Comparison of ENCODE assay signal across 11 cellular contexts in the genomic region with DNA sequence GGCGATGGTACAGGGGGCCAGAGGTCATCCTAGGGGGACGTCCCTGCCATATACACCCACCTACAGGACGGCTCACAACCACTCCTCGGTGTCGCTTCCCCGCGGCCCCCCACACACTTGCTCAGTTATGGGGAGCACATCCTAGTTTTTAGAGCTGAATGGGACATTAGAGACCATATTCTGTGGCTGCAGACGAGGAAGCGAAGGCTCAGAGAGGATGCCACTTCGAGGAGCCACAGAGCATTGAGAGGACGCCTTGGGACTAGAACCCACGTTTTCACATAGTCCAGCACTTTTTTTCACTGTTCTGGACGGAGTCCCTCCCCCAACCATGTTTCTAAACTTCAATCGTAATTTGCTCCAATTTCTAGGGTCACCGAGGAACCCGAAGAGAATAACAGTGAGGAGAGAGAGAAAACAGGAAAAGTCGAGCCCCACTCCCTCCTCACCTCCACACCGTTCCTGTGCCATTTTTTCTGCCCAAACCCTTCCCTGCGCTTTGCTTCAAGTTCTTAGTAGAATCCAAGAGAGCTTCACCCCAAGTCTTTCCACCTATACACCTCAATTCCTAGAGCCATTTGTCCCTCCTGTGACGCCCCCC. TPM values are rescaled to one million over a fixed set of nuclear protein-coding genes. Genes with fewer than 3 reads are reported as not detected.
DNase-seq lines count a peak whose midpoint lies in the region; TF ChIP-seq lines count a peak whose summit lies in the region.
"Had no signal": no experiment of that assay in that cellular context is flagged by ENCODE, and none has a peak within 500 bp of the region (broad histone marks: within the 10 kb centered on the region; RNA-seq: fewer than 3 reads in every experiment).

No MANE protein-coding gene starts in this region.

- H3K4me3 Mint-ChIP-seq in activated T-helper 2 cell treated with anti-CD3 and anti-CD28 coated beads, Interferon-gamma antibody, Interleukin-2, Interleukin-4, amounts not matched to agents 10 μg/mL and 5 μg/mL and 100 μg/mL, durations not matched to agents 14 hours and 24 hours and 36 hours (ENCODE audit: low read depth): peak overlapping the region; percentile 51
- peak overlapping the region; percentile 86 for H3K4me3 Mint-ChIP-seq in nephron progenitor cell

- TF ChIP-seq CTCF in GM10266 (IDR thresholded peaks at IDR 0.05; ENCODE audit: control insufficient read depth, insufficient read depth, low read depth, missing control alignments) (no peak), nephron progenitor cell (IDR thresholded peaks at IDR 0.05) (no peak)

- H3K36me3 Mint-ChIP-seq in activated T-helper 2 cell treated with anti-CD3 and anti-CD28 coated beads, Interferon-gamma antibody, Interleukin-2, Interleukin-4, amounts not matched to agents 10 μg/mL and 5 μg/mL and 100 μg/mL, durations not matched to agents 14 hours and 24 hours and 36 hours (ENCODE audit: low read depth): no peaks in the 10 kb centered on the region
- H3K36me3 Mint-ChIP-seq in nephron progenitor cell (ENCODE audit: low read depth): no peaks in the 10 kb centered on the region

- H3K27ac Mint-ChIP-seq in activated T-helper 2 cell treated with anti-CD3 and anti-CD28 coated beads, Interferon-gamma antibody, Interleukin-2, Interleukin-4, amounts not matched to agents 10 μg/mL and 5 μg/mL and 100 μg/mL, durations not matched to agents 14 hours and 24 hours and 36 hours: no peak overlapping the region
- no peak overlapping the region for H3K27ac Mint-ChIP-seq in nephron progenitor cell

- DNase-seq in DMS79 treated with DMSO at 0.1 percent for 48 hours (lab: John Stamatoyannopoulos, UW): peak; percentile 77
- DNase-seq in DMS79 (lab: John Stamatoyannopoulos, UW): no peak
- peak; percentile 41 for DNase-seq in GM10266 (ENCODE audit: extremely low spot score)
- DNase-seq in activated T-helper 2 cell treated with anti-CD3 and anti-CD28 coated beads, Interferon-gamma antibody, Interleukin-2, Interleukin-4, amounts not matched to agents 10 μg/mL and 5 μg/mL and 100 μg/mL, durations not matched to agents 14 hours and 24 hours and 36 hours (ENCODE audit: low spot score): no peak
- DNase-seq in nephron progenitor cell: no peak
- no peak for DNase-seq in stimulated activated naive CD4-positive, alpha-beta T cell (lab: John Stamatoyannopoulos, UW)
- DNase-seq in NOMO-1 treated with dmso at 0.1 percent for 144 hours (lab: John Stamatoyannopoulos, UW; ENCODE audit: unreplicated experiment): no peak
- DNase-seq in SHP77 (lab: John Stamatoyannopoulos, UW): no peak
- DNase-seq: 8988T, GDM1 had no signal

- intact Hi-C loops in activated T-helper 2 cell treated with anti-CD3 and anti-CD28 coated beads, Interferon-gamma antibody, Interleukin-2, Interleukin-4, amounts not matched to agents 10 μg/mL and 5 μg/mL and 100 μg/mL, durations not matched to agents 14 hours and 24 hours and 36 hours (cut with micrococcal nuclease): no loop called here

- H3K9me3 Mint-ChIP-seq in activated T-helper 2 cell treated with anti-CD3 and anti-CD28 coated beads, Interferon-gamma antibody, Interleukin-2, Interleukin-4, amounts not matched to agents 10 μg/mL and 5 μg/mL and 100 μg/mL, durations not matched to agents 14 hours and 24 hours and 36 hours: no peaks in the 10 kb centered on the region
- H3K9me3 Mint-ChIP-seq in nephron progenitor cell: peaks cover under 1% of the 10 kb centered on the region

- peaks cover 81% of the 10 kb centered on the region for H3K27me3 Mint-ChIP-seq in activated T-helper 2 cell treated with anti-CD3 and anti-CD28 coated beads, Interferon-gamma antibody, Interleukin-2, Interleukin-4, amounts not matched to agents 10 μg/mL and 5 μg/mL and 100 μg/mL, durations not matched to agents 14 hours and 24 hours and 36 hours (ENCODE audit: low read depth)
- H3K27me3 Mint-ChIP-seq in nephron progenitor cell (ENCODE audit: low read depth, poor library complexity): peaks cover 100% of the 10 kb centered on the region

- H3K4me1 Mint-ChIP-seq in activated T-helper 2 cell treated with anti-CD3 and anti-CD28 coated beads, Interferon-gamma antibody, Interleukin-2, Interleukin-4, amounts not matched to agents 10 μg/mL and 5 μg/mL and 100 μg/mL, durations not matched to agents 14 hours and 24 hours and 36 hours (ENCODE audit: low read depth): peaks cover 37% of the 10 kb centered on the region
- peaks cover 38% of the 10 kb centered on the region for H3K4me1 Mint-ChIP-seq in nephron progenitor cell

RNA-seq across cellular contexts. Expression of a gene that starts 0.6 kb away (rescaled TPM):
- not detected in 2 replicates for total RNA-seq in activated T-helper 2 cell treated with anti-CD3 and anti-CD28 coated beads, Interferon-gamma antibody, Interleukin-2, Interleukin-4, amounts not matched to agents 10 μg/mL and 5 μg/mL and 100 μg/mL, durations not matched to agents 14 hours and 24 hours and 36 hours
- total RNA-seq: fibroblast of lung had no signal

RNA-seq across cellular contexts. Expression of a gene that starts 39.8 kb away (rescaled TPM):
- not detected in 2 replicates for total RNA-seq in activated T-helper 2 cell treated with anti-CD3 and anti-CD28 coated beads, Interferon-gamma antibody, Interleukin-2, Interleukin-4, amounts not matched to agents 10 μg/mL and 5 μg/mL and 100 μg/mL, durations not matched to agents 14 hours and 24 hours and 36 hours
- total RNA-seq: fibroblast of lung had no signal

Comparison
In these comparisons a context has a peak if more than half of its experiments do, and no peak if none do; other contexts are left out.
1. DNase-seq: peak in DMS79 treated with DMSO at 0.1 percent for 48 hours (single experiment) and GM10266 (single experiment); none in DMS79 (single experiment), activated T-helper 2 cell treated with anti-CD3 and anti-CD28 coated beads, Interferon-gamma antibody, Interleukin-2, Interleukin-4, amounts not matched to agents 10 μg/mL and 5 μg/mL and 100 μg/mL, durations not matched to agents 14 hours and 24 hours and 36 hours (single experiment), nephron progenitor cell (single experiment), stimulated activated naive CD4-positive, alpha-beta T cell (0 of 6), NOMO-1 treated with dmso at 0.1 percent for 144 hours (single experiment) and SHP77 (0 of 2).